In the genomic region with DNA sequence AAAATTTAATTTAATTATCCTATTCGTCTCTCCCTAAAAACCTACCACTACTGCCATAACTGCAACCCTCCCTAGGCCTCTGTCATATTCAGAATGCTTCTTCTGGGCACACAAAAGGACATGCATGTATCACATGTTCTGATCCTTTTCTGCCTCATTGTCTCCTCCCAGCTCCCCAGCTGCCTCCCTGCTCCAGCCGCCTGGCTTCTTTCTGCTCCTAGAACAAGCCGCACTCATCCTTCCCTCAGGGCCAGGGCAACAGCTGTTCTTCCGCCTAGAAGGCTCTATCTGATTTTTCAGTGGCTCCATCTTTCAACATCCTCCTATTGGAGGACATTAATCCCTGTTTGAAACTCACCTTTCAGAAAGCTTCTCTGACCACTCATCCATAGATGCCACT, we compare ENCODE assay signal across 15 cellular contexts.
DNase-seq lines count a peak whose midpoint lies in the region; ATAC-seq and TF ChIP-seq lines count a peak whose summit lies in the region.
"Had no signal": no experiment of that assay in that cellular context is flagged by ENCODE, and none has a peak within 500 bp of the region (broad histone marks: within the 10 kb centered on the region; RNA-seq: fewer than 3 reads in every experiment).

No MANE protein-coding gene starts in this region.

- peak; percentile 18 for DNase-seq in ELR (ENCODE audit: low read depth)
- peak; percentile 78 for DNase-seq in NCI-H2171 (lab: John Stamatoyannopoulos, UW)
- DNase-seq in WERI-Rb-1: peak; percentile 78
- DNase-seq in retina: peak; percentile 51
- DNase-seq in Kasumi-1 (lab: John Stamatoyannopoulos, UW): no peak
- DNase-seq: HCEC 1CT, NCI-H1048, NCI-H187 treated with DMSO at 0.1 percent for 48 hours, NCI-H2227 treated with DMSO at 0.1 percent for 48 hours, PC-9, T-helper 17 cell had no signal

- no peaks in the 10 kb centered on the region; the same call in 1 of the 2 replicates for H3K36me3 ChIP-seq in WERI-Rb-1
- H3K36me3 ChIP-seq: BLaER1 had no signal

- peak overlapping the region; percentile 25 for H3K27ac ChIP-seq in WERI-Rb-1
- H3K27ac ChIP-seq: BLaER1, PC-9 had no signal

- no peak for TF ChIP-seq CTCF in WERI-Rb-1 (IDR thresholded peaks at IDR 0.05; ENCODE audit: low read depth, low read length)

- H3K27me3 ChIP-seq in WERI-Rb-1 (ENCODE audit: insufficient read depth, low read depth, severe bottlenecking): no peaks in the 10 kb centered on the region
- H3K27me3 ChIP-seq: BLaER1 had no signal

- H3K4me3 ChIP-seq in WERI-Rb-1 (ENCODE audit: low read depth, low read length): no peak overlapping the region
- H3K4me3 ChIP-seq: BLaER1, PC-9 had no signal

- ATAC-seq in GM21717 (IDR thresholded peaks at IDR 0.05; ENCODE audit: unreplicated experiment): no peak
- ATAC-seq in HG03439 (IDR thresholded peaks at IDR 0.05; ENCODE audit: unreplicated experiment): no peak
- ATAC-seq: Right ventricle myocardium inferior, T-helper 17 cell had no signal

- peaks cover 3% of the 10 kb centered on the region for H3K9me3 ChIP-seq in WERI-Rb-1 (ENCODE audit: severe bottlenecking)
- H3K9me3 ChIP-seq: BLaER1 had no signal

Comparison
In these comparisons a context has a peak if more than half of its experiments do, and no peak if none do; other contexts are left out.
1. DNase-seq: peak in ELR (single experiment), NCI-H2171 (single experiment), WERI-Rb-1 (single experiment) and retina (single experiment); none in Kasumi-1 (0 of 2).